ENCODE assay signal across 8 cellular contexts in genomic region chr1:68496680-68497357, GRCh38. TPM values are rescaled to one million over a fixed set of nuclear protein-coding genes. Genes with fewer than 3 reads are reported as not detected.
DNase-seq lines count a peak whose midpoint lies in the region; ATAC-seq and TF ChIP-seq lines count a peak whose summit lies in the region.

A gene with protein sequence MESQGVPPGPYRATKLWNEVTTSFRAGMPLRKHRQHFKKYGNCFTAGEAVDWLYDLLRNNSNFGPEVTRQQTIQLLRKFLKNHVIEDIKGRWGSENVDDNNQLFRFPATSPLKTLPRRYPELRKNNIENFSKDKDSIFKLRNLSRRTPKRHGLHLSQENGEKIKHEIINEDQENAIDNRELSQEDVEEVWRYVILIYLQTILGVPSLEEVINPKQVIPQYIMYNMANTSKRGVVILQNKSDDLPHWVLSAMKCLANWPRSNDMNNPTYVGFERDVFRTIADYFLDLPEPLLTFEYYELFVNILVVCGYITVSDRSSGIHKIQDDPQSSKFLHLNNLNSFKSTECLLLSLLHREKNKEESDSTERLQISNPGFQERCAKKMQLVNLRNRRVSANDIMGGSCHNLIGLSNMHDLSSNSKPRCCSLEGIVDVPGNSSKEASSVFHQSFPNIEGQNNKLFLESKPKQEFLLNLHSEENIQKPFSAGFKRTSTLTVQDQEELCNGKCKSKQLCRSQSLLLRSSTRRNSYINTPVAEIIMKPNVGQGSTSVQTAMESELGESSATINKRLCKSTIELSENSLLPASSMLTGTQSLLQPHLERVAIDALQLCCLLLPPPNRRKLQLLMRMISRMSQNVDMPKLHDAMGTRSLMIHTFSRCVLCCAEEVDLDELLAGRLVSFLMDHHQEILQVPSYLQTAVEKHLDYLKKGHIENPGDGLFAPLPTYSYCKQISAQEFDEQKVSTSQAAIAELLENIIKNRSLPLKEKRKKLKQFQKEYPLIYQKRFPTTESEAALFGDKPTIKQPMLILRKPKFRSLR (minus strand): TSS chr1:68497082. CDS start chr1:68496999, 83 bp downstream.

- H3K27ac ChIP-seq in colonic mucosa, result no peak within 1 kb of the TSS

- intact Hi-C loops in colonic mucosa (cut with DNase I) (no loop called here), left colon (cut with DNase I, micrococcal nuclease) (no loop called here)

- H3K9ac ChIP-seq in colonic mucosa (ENCODE audit: low read depth in 2 of 2, low read length in 2 of 2), result peak within 1 kb of the TSS; percentile 72 to 86

- DNase-seq in AG10803 (ENCODE audit: low read depth) (peak; percentile 91), NCI-H345 treated with DMSO at 0.1 percent for 48 hours (lab: John Stamatoyannopoulos, UW; ENCODE audit: unreplicated experiment) (peak; percentile 78), colonic mucosa (peak; percentile 96), left colon (peak; percentile 93 to 96)
- DNase-seq in activated CD4-positive, CD25-positive, alpha-beta regulatory T cell treated with anti-CD3 and anti-CD28 coated beads, Interleukin-2, amount 50 U/mL, for 72 hours, result peak; percentile 77
- DNase-seq in stimulated activated CD4-positive, alpha-beta T cell treated with anti-CD3 and anti-CD28 coated beads, Interleukin-1b, Interleukin-23, amount 100 ng/mL, for 4 hours (ENCODE audit: low read depth in 2 of 2), result peak; percentile 32 to 61

- ATAC-seq in GM19025 (IDR thresholded peaks at IDR 0.05; ENCODE audit: low read depth, unreplicated experiment) (peak; percentile 97), HG03280 (IDR thresholded peaks at IDR 0.05; ENCODE audit: unreplicated experiment) (peak; percentile 96), left colon (peak; percentile 95)

- H3K4me3 ChIP-seq in AG10803 (ENCODE audit: low read length) (peak within 1 kb of the TSS; percentile 95), colonic mucosa (peak within 1 kb of the TSS; percentile 76)

- H3K36me3 ChIP-seq in colonic mucosa, result no peaks in the 10 kb centered on the region

- no peaks in the 10 kb centered on the region for H3K27me3 ChIP-seq in colonic mucosa

- H3K9me3 ChIP-seq in colonic mucosa, result no peaks in the 10 kb centered on the region

- TF ChIP-seq CTCF in AG10803 (conservative IDR thresholded peaks at IDR 0.05; ENCODE audit: low read length) (no peak), colonic mucosa (IDR thresholded peaks at IDR 0.05) (no peak)

- no peaks in the 10 kb centered on the region for H3K4me1 ChIP-seq in colonic mucosa

RNA-seq across cellular contexts. Expression of the gene that starts here (rescaled TPM):
- total RNA-seq in colonic mucosa (10 to 100 TPM in 1 of 2 donors, 1 to 10 TPM in 1; 6.1 to 24.1 TPM), left colon (1 to 10 TPM; 1.9 to 5.6 TPM)
